18 cellular contexts compared by ENCODE assay signal in the genomic region with DNA sequence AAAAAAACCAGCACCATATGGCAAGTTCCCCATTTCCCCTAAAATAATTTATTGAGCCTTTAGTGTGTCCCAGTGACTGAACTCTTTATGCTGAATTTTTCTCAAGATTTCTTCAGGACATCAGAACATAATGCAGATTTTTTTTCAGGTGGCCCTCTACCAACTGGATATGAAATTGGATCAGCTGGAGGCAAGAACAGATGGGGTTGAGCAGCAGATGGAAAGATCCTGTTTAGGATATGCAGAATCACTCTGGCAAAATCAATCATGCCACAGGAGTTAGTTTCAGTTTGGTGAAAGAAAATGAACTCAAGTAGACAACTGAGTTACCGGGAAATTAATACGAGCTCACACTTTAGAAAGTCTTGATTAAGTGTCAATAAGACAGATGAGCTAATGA.
"Had no signal": no experiment of that assay in that cellular context is flagged by ENCODE, and none has a peak within 500 bp of the region (broad histone marks: within the 10 kb centered on the region; RNA-seq: fewer than 3 reads in every experiment).

No MANE protein-coding gene starts in this region.

- H3K4me1 Mint-ChIP-seq: naive thymus-derived CD8-positive, alpha-beta T cell had no signal

- H3K4me3 Mint-ChIP-seq: naive thymus-derived CD8-positive, alpha-beta T cell; neural crest cell had no signal

- H3K9me3 ChIP-seq: colonic mucosa, esophagus squamous epithelium, right atrium auricular region, sigmoid colon had no signal

- DNase-seq: colonic mucosa; dermis blood vessel endothelial cell; esophagus squamous epithelium; foreskin fibroblast; head of caudate nucleus; kidney; left colon; left ventricle myocardium superior; naive thymus-derived CD8-positive, alpha-beta T cell; sigmoid colon; stimulated activated CD4-positive, alpha-beta T cell treated with anti-CD3 and anti-CD28 coated beads, Interleukin-12 subunit alpha, Interleukin-12 subunit beta, amount 100 ng/mL, for 4 hours; stimulated activated naive CD4-positive, alpha-beta T cell; stomach; trophoblast cell had no signal

- H3K36me3 ChIP-seq: colonic mucosa, esophagus squamous epithelium, right atrium auricular region, sigmoid colon, stomach had no signal

- H3K4me3 ChIP-seq: colonic mucosa, esophagus squamous epithelium, hepatocyte, right atrium auricular region, sigmoid colon, skin epidermis, stomach had no signal

- H3K27me3 ChIP-seq: colonic mucosa, esophagus squamous epithelium, hepatocyte, right atrium auricular region, sigmoid colon, stomach had no signal

- ATAC-seq: left colon; left ventricle myocardium superior; naive thymus-derived CD8-positive, alpha-beta T cell had no signal

- H3K4me1 ChIP-seq: colonic mucosa, esophagus squamous epithelium, right atrium auricular region, sigmoid colon, stomach had no signal

- H3K27ac ChIP-seq: colonic mucosa, esophagus squamous epithelium, hepatocyte, right atrium auricular region, sigmoid colon, skin epidermis, stomach had no signal

- H3K27me3 Mint-ChIP-seq: naive thymus-derived CD8-positive, alpha-beta T cell had no signal

- H3K36me3 Mint-ChIP-seq: naive thymus-derived CD8-positive, alpha-beta T cell had no signal
